ENCODE assay signal across 1 cellular context in the genomic region with DNA sequence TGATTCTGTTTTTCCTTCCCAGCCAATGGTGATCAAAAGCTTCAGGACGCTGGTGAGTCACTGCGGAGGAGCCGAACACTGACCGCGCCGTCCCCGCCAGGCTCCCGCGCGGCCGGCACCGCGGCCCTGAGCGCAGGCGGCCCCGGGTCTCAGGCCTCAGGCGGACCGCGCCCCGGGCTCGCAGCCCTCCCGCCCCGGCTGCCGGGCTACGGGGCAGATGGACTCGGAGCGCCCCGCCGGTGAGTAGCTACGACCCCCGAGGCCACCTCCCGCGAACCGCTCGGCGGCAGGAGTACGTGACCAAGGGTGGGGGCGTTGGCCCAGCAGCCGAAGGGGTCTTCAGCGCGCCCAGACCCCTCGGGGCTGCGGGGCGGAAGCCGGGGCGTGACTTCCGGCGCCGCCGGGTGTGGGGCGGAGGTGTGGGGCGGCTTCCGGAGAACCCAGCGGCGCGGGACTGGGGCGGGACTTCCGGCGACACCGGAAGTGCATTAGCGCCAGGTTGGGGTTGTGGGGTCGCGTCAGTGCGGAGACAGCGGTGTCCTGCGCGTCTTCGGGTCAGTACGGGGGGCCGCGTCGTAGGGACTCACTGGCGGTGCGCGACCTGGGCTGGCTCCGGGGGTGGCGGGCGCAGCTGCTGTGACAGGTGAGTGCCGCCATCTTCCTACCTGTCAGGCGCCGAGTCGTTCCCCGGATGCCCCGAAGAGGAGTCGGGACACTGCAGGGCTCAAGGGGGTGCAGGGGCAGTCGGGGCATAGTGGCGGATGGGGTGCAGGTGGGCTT.
TF ChIP-seq lines count a peak whose summit lies in the region.

A gene with protein sequence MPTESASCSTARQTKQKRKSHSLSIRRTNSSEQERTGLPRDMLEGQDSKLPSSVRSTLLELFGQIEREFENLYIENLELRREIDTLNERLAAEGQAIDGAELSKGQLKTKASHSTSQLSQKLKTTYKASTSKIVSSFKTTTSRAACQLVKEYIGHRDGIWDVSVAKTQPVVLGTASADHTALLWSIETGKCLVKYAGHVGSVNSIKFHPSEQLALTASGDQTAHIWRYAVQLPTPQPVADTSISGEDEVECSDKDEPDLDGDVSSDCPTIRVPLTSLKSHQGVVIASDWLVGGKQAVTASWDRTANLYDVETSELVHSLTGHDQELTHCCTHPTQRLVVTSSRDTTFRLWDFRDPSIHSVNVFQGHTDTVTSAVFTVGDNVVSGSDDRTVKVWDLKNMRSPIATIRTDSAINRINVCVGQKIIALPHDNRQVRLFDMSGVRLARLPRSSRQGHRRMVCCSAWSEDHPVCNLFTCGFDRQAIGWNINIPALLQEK (plus strand): TSS at position 60 of the 780 bp plus-strand sequence. CDS start 15,771 bp downstream, outside the sequence.

TF ChIP-seq in SK-N-SH, 30 proteins besides CTCF, POLR2A, EP300 and RAD21 (continued from another document):
- TF ChIP-seq, protein P1, sequence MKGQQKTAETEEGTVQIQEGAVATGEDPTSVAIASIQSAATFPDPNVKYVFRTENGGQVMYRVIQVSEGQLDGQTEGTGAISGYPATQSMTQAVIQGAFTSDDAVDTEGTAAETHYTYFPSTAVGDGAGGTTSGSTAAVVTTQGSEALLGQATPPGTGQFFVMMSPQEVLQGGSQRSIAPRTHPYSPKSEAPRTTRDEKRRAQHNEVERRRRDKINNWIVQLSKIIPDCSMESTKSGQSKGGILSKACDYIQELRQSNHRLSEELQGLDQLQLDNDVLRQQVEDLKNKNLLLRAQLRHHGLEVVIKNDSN (IDR thresholded peaks at IDR 0.05; ENCODE audit: borderline replicate concordance, low read depth), result no peak
- no peak for TF ChIP-seq NFIC (IDR thresholded peaks at IDR 0.05; ENCODE audit: borderline replicate concordance)
- TF ChIP-seq, protein P2, sequence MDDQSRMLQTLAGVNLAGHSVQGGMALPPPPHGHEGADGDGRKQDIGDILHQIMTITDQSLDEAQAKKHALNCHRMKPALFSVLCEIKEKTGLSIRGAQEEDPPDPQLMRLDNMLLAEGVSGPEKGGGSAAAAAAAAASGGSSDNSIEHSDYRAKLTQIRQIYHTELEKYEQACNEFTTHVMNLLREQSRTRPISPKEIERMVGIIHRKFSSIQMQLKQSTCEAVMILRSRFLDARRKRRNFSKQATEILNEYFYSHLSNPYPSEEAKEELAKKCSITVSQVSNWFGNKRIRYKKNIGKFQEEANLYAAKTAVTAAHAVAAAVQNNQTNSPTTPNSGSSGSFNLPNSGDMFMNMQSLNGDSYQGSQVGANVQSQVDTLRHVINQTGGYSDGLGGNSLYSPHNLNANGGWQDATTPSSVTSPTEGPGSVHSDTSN (IDR thresholded peaks at IDR 0.05), result 0 out of 2 replicates have a peak, but pooled peaks have one; percentile 35
- peak; percentile 80 for TF ChIP-seq ELF1 (IDR thresholded peaks at IDR 0.05)
- TF ChIP-seq, protein P3, sequence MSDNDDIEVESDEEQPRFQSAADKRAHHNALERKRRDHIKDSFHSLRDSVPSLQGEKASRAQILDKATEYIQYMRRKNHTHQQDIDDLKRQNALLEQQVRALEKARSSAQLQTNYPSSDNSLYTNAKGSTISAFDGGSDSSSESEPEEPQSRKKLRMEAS (IDR thresholded peaks at IDR 0.05; ENCODE audit: low read depth), result peak; percentile 57; the same call in 1 of the 2 replicates
- peak; percentile 93; the same call in 1 of the 2 replicates for TF ChIP-seq SIN3A (IDR thresholded peaks at IDR 0.05; ENCODE audit: borderline replicate concordance, low read depth, low read length)
- TF ChIP-seq MXI1 (IDR thresholded peaks at IDR 0.05; ENCODE audit: low read depth, low read length), result peak; percentile 52; the same call in 1 of the 2 replicates
- TF ChIP-seq POLR2AphosphoS5 (IDR thresholded peaks at IDR 0.05; ENCODE audit: low read depth, low read length), result peak; percentile 72
- peak; percentile 68 for TF ChIP-seq CHD2 (IDR thresholded peaks at IDR 0.05; ENCODE audit: low read length, partially characterized antibody)
- TF ChIP-seq FOSL2 (IDR thresholded peaks at IDR 0.05; ENCODE audit: borderline replicate concordance, low read depth), result peak; percentile 36; the same call in 1 of the 2 replicates
- TF ChIP-seq RFX5 (IDR thresholded peaks at IDR 0.05; ENCODE audit: low read length), result peak; percentile 56; the same call in 1 of the 2 replicates
- 0 out of 2 replicates have a peak, but pooled peaks have one; percentile 9 for TF ChIP-seq TEAD4 (IDR thresholded peaks at IDR 0.05; ENCODE audit: borderline replicate concordance, insufficient read depth)
- TF ChIP-seq ZBTB33 (IDR thresholded peaks at IDR 0.05; ENCODE audit: borderline replicate concordance, low read depth), result peak; percentile 62
- peak; percentile 47 for TF ChIP-seq TAF1 (IDR thresholded peaks at IDR 0.05; ENCODE audit: borderline replicate concordance, low read depth, low read length)
- no peak for TF ChIP-seq SMC3 (IDR thresholded peaks at IDR 0.05; ENCODE audit: low read depth, low read length)
- no peak for TF ChIP-seq EZH2phosphoT487 (IDR thresholded peaks at IDR 0.05; ENCODE audit: borderline replicate concordance, low read depth)
TF ChIP-seq in SK-N-SH: peak in this region for 14.
